ENCODE assay signal across 1 cellular context in the genomic region with DNA sequence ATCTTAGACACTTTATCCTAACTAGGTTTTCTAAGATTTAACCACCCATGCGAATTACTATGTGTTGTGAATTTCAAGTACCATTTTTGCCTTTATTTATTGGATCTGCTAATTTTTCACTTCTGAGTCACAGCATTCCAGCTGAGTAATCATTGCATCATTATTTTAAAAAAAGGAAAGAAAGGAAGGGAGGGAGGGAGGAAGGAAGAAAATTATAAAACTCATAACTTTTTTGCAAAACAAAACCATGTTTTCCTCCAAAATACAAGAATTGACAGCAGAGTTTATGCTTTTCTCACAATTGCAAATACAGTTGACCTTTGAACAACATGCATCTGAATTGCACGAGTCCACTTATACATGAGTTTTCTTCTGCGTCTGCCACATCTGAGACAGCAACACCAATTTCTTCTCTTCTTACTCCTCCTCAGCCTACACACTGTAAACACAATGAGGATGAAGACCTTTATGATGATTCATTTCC.
TF ChIP-seq lines count a peak whose summit lies in the region.

No MANE protein-coding gene starts in this region.

TF ChIP-seq in HCT116, 20 proteins besides CTCF, POLR2A, EP300 and RAD21 (continued from another document):
- TF ChIP-seq, protein P1, sequence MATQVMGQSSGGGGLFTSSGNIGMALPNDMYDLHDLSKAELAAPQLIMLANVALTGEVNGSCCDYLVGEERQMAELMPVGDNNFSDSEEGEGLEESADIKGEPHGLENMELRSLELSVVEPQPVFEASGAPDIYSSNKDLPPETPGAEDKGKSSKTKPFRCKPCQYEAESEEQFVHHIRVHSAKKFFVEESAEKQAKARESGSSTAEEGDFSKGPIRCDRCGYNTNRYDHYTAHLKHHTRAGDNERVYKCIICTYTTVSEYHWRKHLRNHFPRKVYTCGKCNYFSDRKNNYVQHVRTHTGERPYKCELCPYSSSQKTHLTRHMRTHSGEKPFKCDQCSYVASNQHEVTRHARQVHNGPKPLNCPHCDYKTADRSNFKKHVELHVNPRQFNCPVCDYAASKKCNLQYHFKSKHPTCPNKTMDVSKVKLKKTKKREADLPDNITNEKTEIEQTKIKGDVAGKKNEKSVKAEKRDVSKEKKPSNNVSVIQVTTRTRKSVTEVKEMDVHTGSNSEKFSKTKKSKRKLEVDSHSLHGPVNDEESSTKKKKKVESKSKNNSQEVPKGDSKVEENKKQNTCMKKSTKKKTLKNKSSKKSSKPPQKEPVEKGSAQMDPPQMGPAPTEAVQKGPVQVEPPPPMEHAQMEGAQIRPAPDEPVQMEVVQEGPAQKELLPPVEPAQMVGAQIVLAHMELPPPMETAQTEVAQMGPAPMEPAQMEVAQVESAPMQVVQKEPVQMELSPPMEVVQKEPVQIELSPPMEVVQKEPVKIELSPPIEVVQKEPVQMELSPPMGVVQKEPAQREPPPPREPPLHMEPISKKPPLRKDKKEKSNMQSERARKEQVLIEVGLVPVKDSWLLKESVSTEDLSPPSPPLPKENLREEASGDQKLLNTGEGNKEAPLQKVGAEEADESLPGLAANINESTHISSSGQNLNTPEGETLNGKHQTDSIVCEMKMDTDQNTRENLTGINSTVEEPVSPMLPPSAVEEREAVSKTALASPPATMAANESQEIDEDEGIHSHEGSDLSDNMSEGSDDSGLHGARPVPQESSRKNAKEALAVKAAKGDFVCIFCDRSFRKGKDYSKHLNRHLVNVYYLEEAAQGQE (IDR thresholded peaks at IDR 0.05; ENCODE audit: low read depth) = no peak
- TF ChIP-seq SIN3A (IDR thresholded peaks at IDR 0.05; ENCODE audit: low read depth) (no peak), ELF1 (IDR thresholded peaks at IDR 0.05; ENCODE audit: borderline replicate concordance, low read depth) (no peak)
